Comparison of ENCODE assay signal across 8 cellular contexts in the genomic region with DNA sequence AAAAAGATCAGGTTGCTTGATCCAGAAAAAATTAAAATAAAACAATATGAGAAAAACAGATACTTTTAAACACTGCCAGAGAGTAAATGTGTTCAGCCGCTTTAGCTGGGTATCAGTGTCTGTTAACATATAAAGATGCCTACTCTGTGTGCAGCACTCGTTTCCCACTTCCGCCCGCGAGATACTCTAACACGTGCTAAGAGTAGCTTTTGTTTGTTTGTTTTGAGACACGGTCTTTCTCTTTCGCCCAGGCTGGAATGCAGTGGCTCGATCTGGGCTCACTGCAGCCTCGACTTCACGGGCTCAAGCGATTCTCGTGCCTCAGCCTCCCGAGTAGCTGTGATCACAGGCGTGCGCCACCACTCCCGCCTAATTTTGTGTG. TPM values are rescaled to one million over a fixed set of nuclear protein-coding genes. Genes with fewer than 3 reads are reported as not detected.
DNase-seq lines count a peak whose midpoint lies in the region; ATAC-seq and TF ChIP-seq lines count a peak whose summit lies in the region.

No MANE protein-coding gene starts in this region.

- intact Hi-C loops in mucosa of descending colon (cut with DNase I, micrococcal nuclease): no loop called here

- H4K20me1 ChIP-seq in OCI-LY1 (ENCODE audit: insufficient read depth, low read length): no peaks in the 10 kb centered on the region

- H3K9me2 ChIP-seq in OCI-LY1 (ENCODE audit: low read depth, low read length): no peaks in the 10 kb centered on the region

- H3F3A ChIP-seq in OCI-LY1 (ENCODE audit: insufficient read depth, low read length): 0 out of 2 replicates have a peak, but pooled peaks cover 3% of the 10 kb centered on the region

- H3K4me1 ChIP-seq in OCI-LY1 (ENCODE audit: insufficient read depth, low read length, severe bottlenecking) (peaks cover 27% of the 10 kb centered on the region), mucosa of descending colon (ENCODE audit: low read depth) (peaks cover 12% of the 10 kb centered on the region)

- no peaks in the 10 kb centered on the region for H3K9me3 ChIP-seq in OCI-LY1 (ENCODE audit: low read length)
- no peaks in the 10 kb centered on the region for H3K9me3 ChIP-seq in mucosa of descending colon

- H3K36me3 ChIP-seq in OCI-LY1 (ENCODE audit: insufficient read depth, low read length): peaks cover 19% of the 10 kb centered on the region; the same call in 1 of the 2 replicates
- H3K36me3 ChIP-seq in mucosa of descending colon (ENCODE audit: low read depth): no peaks in the 10 kb centered on the region

- ATAC-seq in mucosa of descending colon: peak; percentile 31
- no peak for ATAC-seq in GM21786 (IDR thresholded peaks at IDR 0.05; ENCODE audit: unreplicated experiment)
- no peak for ATAC-seq in HG02798 (IDR thresholded peaks at IDR 0.05; ENCODE audit: poor library complexity, unreplicated experiment)

- H3K4me2 ChIP-seq in OCI-LY1 (ENCODE audit: low read length): peak overlapping the region; percentile 79

- no peaks in the 10 kb centered on the region for H3K79me2 ChIP-seq in OCI-LY1 (ENCODE audit: insufficient read depth, low read length)

- TF ChIP-seq CTCF in OCI-LY1 (IDR thresholded peaks at IDR 0.05; ENCODE audit: low read length): no peak
- TF ChIP-seq CTCF in mucosa of descending colon (IDR thresholded peaks at IDR 0.05): no peak

- H3K4me3 ChIP-seq in OCI-LY1 (ENCODE audit: low read depth, low read length, poor library complexity, severe bottlenecking) (peak overlapping the region; percentile 91), mucosa of descending colon (peak overlapping the region; percentile 51)

- H3K27ac ChIP-seq in OCI-LY1 (ENCODE audit: low read depth, low read length, poor library complexity, severe bottlenecking): peak overlapping the region; percentile 66
- H3K27ac ChIP-seq in cingulate gyrus (ENCODE audit: low read depth, low read length): peak overlapping the region; percentile 54

- peak; percentile 29 for DNase-seq in stimulated activated CD4-positive, alpha-beta T cell treated with anti-CD3 and anti-CD28 coated beads, Interleukin-12 subunit alpha, Interleukin-12 subunit beta, amount 100 ng/mL, for 4 hours
- no peak for DNase-seq in stimulated activated CD4-positive, alpha-beta T cell treated with anti-CD3 and anti-CD28 coated beads, Interleukin-4, amount 100 ng/mL, for 4 hours
- DNase-seq in mucosa of descending colon: peak; percentile 45 to 60 (median 58)
- DNase-seq in UCSD-AML1 (lab: John Stamatoyannopoulos, UW; ENCODE audit: unreplicated experiment): no peak

- peak overlapping the region; percentile 94 for H3K9ac ChIP-seq in OCI-LY1 (ENCODE audit: low read length)

- peak overlapping the region; percentile 15; the same call in 1 of the 2 replicates for H2AFZ ChIP-seq in OCI-LY1 (ENCODE audit: low read length)

- no peaks in the 10 kb centered on the region for H3K27me3 ChIP-seq in OCI-LY1 (ENCODE audit: insufficient read depth, low read length)

RNA-seq across cellular contexts. Expression of a gene that starts 0.5 kb away (rescaled TPM):
- 10 to 100 TPM; 19.3 to 26.4 (median 21.9) TPM for total RNA-seq in mucosa of descending colon

RNA-seq across cellular contexts. Expression of a gene that starts 7.9 kb away (rescaled TPM):
- 10 to 100 TPM in 2 of 3 donors, 1 to 10 TPM in 1; 8.7 to 16.8 (median 14.1) TPM for total RNA-seq in mucosa of descending colon

RNA-seq across cellular contexts. Expression of a gene that starts 32.5 kb away (rescaled TPM):
- 100 to 1,000 TPM; 223 to 317 (median 241) TPM for total RNA-seq in mucosa of descending colon

RNA-seq across cellular contexts. Expression of a gene that starts 33.6 kb away (rescaled TPM):
- 10 to 100 TPM; 24.3 to 73.1 (median 32.3) TPM for total RNA-seq in mucosa of descending colon

RNA-seq across cellular contexts. Expression of a gene that starts 51.1 kb away (rescaled TPM):
- 10 to 100 TPM in 1 of 3 donors, 1 to 10 TPM in 2; 2.0 to 21.1 (median 2.8) TPM for total RNA-seq in mucosa of descending colon

Comparison
In these comparisons a context has a peak if more than half of its experiments do, and no peak if none do; other contexts are left out.
1. DNase-seq: peak in stimulated activated CD4-positive, alpha-beta T cell treated with anti-CD3 and anti-CD28 coated beads, Interleukin-12 subunit alpha, Interleukin-12 subunit beta, amount 100 ng/mL, for 4 hours (single experiment) and mucosa of descending colon (3 of 3); none in stimulated activated CD4-positive, alpha-beta T cell treated with anti-CD3 and anti-CD28 coated beads, Interleukin-4, amount 100 ng/mL, for 4 hours (0 of 2) and UCSD-AML1 (single experiment).